ENCODE assay signal across 8 cellular contexts in the genomic region with DNA sequence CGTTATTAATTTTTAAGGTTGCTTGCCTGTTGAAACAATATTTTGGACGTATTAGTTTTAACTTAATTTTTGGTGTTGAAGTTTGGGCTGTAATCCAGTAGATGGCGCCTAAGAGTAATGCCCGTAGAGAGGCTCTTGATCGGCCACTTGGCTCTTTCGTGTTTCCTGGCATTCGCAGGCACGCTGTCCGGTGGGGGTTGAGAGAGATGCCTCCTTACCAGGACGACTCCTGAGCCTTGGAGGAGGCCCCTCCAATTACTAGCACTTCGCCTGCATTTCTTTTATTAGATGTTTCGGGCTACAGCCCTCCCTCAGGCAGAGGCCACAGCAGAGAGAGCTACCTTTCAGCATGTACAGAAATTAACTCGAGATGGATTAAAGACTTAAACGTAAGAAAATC. TPM values are rescaled to one million over a fixed set of nuclear protein-coding genes. Genes with fewer than 3 reads are reported as not detected.
DNase-seq lines count a peak whose midpoint lies in the region; ATAC-seq and TF ChIP-seq lines count a peak whose summit lies in the region.

No MANE protein-coding gene starts in this region.

- peaks cover 2% of the 10 kb centered on the region for H3K4me1 Mint-ChIP-seq in activated naive CD4-positive, alpha-beta T cell treated with anti-CD3 and anti-CD28 coated beads, Interleukin-2, amount 10 ng/mL, durations not matched to agents 7 days and 5 days

- no peaks in the 10 kb centered on the region for H3K36me3 Mint-ChIP-seq in activated naive CD4-positive, alpha-beta T cell treated with anti-CD3 and anti-CD28 coated beads, Interleukin-2, amount 10 ng/mL, durations not matched to agents 7 days and 5 days

- CTCF ChIA-PET in activated naive CD4-positive, alpha-beta T cell treated with anti-CD3 and anti-CD28 coated beads, Interleukin-2, amount 10 ng/mL, durations not matched to agents 7 days and 5 days (lab: Charles Lee), result interaction anchor here (3.1 kb wide), 1 partner anchor 563 kb away, joined by 11 read pairs; no protein-coding TSS in a partner anchor

- no peak overlapping the region for H3K4me3 ChIP-seq in NT2/D1 (ENCODE audit: insufficient read length, low read depth)
- H3K4me3 ChIP-seq in astrocyte of the spinal cord (ENCODE audit: low read depth, low read length), result no peak overlapping the region
- no peak overlapping the region for H3K4me3 ChIP-seq in lower lobe of right lung

- H3K4me1 ChIP-seq in NT2/D1 (ENCODE audit: insufficient read depth, insufficient read length) (no peaks in the 10 kb centered on the region), lower lobe of right lung (no peaks in the 10 kb centered on the region)

- H3K4me3 Mint-ChIP-seq in activated naive CD4-positive, alpha-beta T cell treated with anti-CD3 and anti-CD28 coated beads, Interleukin-2, amount 10 ng/mL, durations not matched to agents 7 days and 5 days, result no peak overlapping the region

- in situ Hi-C loops in astrocyte of the spinal cord (cut with HindIII; ENCODE audit: low sequenced_read_pairs), result no loop called here

- TF ChIP-seq CTCF in astrocyte of the spinal cord (IDR thresholded peaks at IDR 0.05; ENCODE audit: low read depth, low read length) (peak; percentile 58), lower lobe of right lung (IDR thresholded peaks at IDR 0.05) (peak; percentile 62)

- intact Hi-C loops in lower lobe of right lung (cut with DNase I), result no loop called here

- H3K27ac Mint-ChIP-seq in activated naive CD4-positive, alpha-beta T cell treated with anti-CD3 and anti-CD28 coated beads, Interleukin-2, amount 10 ng/mL, durations not matched to agents 7 days and 5 days, result no peak overlapping the region

- peaks cover 3% of the 10 kb centered on the region for H3K27me3 Mint-ChIP-seq in activated naive CD4-positive, alpha-beta T cell treated with anti-CD3 and anti-CD28 coated beads, Interleukin-2, amount 10 ng/mL, durations not matched to agents 7 days and 5 days

- peak; percentile 44 for DNase-seq in activated naive CD4-positive, alpha-beta T cell treated with anti-CD3 and anti-CD28 coated beads, Interleukin-2, amount 10 ng/mL, durations not matched to agents 7 days and 5 days
- no peak for DNase-seq in activated naive CD4-positive, alpha-beta T cell treated with anti-CD3 and anti-CD28 coated beads, Interleukin-2, amount 50 U/mL, for 16 hours
- DNase-seq in NT2/D1 (ENCODE audit: low read depth, low spot score), result peak; percentile 51
- DNase-seq in astrocyte of the spinal cord (ENCODE audit: low read depth, low spot score), result peak; percentile 2
- DNase-seq in lower lobe of right lung, result peak; percentile 47
- DNase-seq in cortex of kidney (lab: John Stamatoyannopoulos, UW), result no peak

- H3K27me3 ChIP-seq in NT2/D1 (ENCODE audit: insufficient read depth, insufficient read length) (no peaks in the 10 kb centered on the region), lower lobe of right lung (ENCODE audit: low read depth) (no peaks in the 10 kb centered on the region)

- no peak overlapping the region for H3K27ac ChIP-seq in lower lobe of right lung

- H3K9me3 ChIP-seq in NT2/D1 (ENCODE audit: insufficient read depth, low read length) (no peaks in the 10 kb centered on the region), lower lobe of right lung (no peaks in the 10 kb centered on the region)

- peak; percentile 86 for ATAC-seq in GM21423 (IDR thresholded peaks at IDR 0.05; ENCODE audit: unreplicated experiment)
- ATAC-seq in HG03521 (IDR thresholded peaks at IDR 0.05; ENCODE audit: unreplicated experiment), result peak; percentile 83
- peak in 1 of 2 donors; percentile 61 for ATAC-seq in lower lobe of right lung

- no peak overlapping the region for H3K9ac ChIP-seq in NT2/D1 (ENCODE audit: insufficient read length, low read depth)

- no peaks in the 10 kb centered on the region for H3K9me3 Mint-ChIP-seq in activated naive CD4-positive, alpha-beta T cell treated with anti-CD3 and anti-CD28 coated beads, Interleukin-2, amount 10 ng/mL, durations not matched to agents 7 days and 5 days

- H3K36me3 ChIP-seq in NT2/D1 (ENCODE audit: insufficient read depth, insufficient read length, low read length) (no peaks in the 10 kb centered on the region), lower lobe of right lung (no peaks in the 10 kb centered on the region)

RNA-seq across cellular contexts. Expression of a gene that starts 12.0 kb away (rescaled TPM):
- not detected for total RNA-seq in lower lobe of right lung

RNA-seq across cellular contexts. Expression of a gene that starts 34.6 kb away (rescaled TPM):
- not detected for total RNA-seq in lower lobe of right lung

RNA-seq across cellular contexts. Expression of a gene that starts 46.1 kb away (rescaled TPM):
- total RNA-seq in lower lobe of right lung, result not detected

Comparison
In these comparisons a context has a peak if more than half of its experiments do, and no peak if none do; other contexts are left out.
1. DNase-seq: peak in activated naive CD4-positive, alpha-beta T cell treated with anti-CD3 and anti-CD28 coated beads, Interleukin-2, amount 10 ng/mL, durations not matched to agents 7 days and 5 days (single experiment), NT2/D1 (single experiment), astrocyte of the spinal cord (single experiment) and lower lobe of right lung (single experiment); none in activated naive CD4-positive, alpha-beta T cell treated with anti-CD3 and anti-CD28 coated beads, Interleukin-2, amount 50 U/mL, for 16 hours (single experiment) and cortex of kidney (single experiment).